ENCODE assay signal across 23 cellular contexts in genomic region chr10:37679465-37679864, GRCh38.
"Had no signal": no experiment of that assay in that cellular context is flagged by ENCODE, and none has a peak within 500 bp of the region (broad histone marks: within the 10 kb centered on the region; RNA-seq: fewer than 3 reads in every experiment).

No MANE protein-coding gene starts in this region.

- DNase-seq: dermis blood vessel endothelial cell; dorsolateral prefrontal cortex; effector CD4-positive, alpha-beta T cell; effector memory CD4-positive, alpha-beta T cell; foreskin keratinocyte; head of caudate nucleus; heart right ventricle; hippocampal formation; left cardiac atrium; left lung; left ventricle myocardium superior; lower lobe of right lung; mesenchymal stem cell; mucosa of descending colon had no signal

- H3K27me3 ChIP-seq: esophagus muscularis mucosa, foreskin keratinocyte, left lung had no signal

- H3K36me3 ChIP-seq: esophagus muscularis mucosa, gastroesophageal sphincter, heart right ventricle, left lung, lower lobe of right lung had no signal

- ATAC-seq: foreskin keratinocyte, left cardiac atrium, left lung, left ventricle myocardium superior, mucosa of descending colon had no signal

- H3K9me3 ChIP-seq: lower lobe of right lung had no signal

- H3K27ac ChIP-seq: coronary artery, dorsolateral prefrontal cortex, esophagus muscularis mucosa, foreskin keratinocyte, gastroesophageal sphincter, heart right ventricle, left lung, lower lobe of right lung had no signal

- H3K4me1 ChIP-seq: esophagus muscularis mucosa, foreskin keratinocyte, gastroesophageal sphincter, heart right ventricle, left lung, lower lobe of right lung had no signal

- H3K4me1 Mint-ChIP-seq: mesothelial cell of epicardium had no signal

- H3K4me3 Mint-ChIP-seq: mesothelial cell of epicardium had no signal

- FAIRE-seq: colon, endothelial cell of umbilical vein, frontal cortex, islet of Langerhans, keratinocyte had no signal

- H3K4me3 ChIP-seq: coronary artery, dorsolateral prefrontal cortex, esophagus muscularis mucosa, gastroesophageal sphincter, heart right ventricle, left lung, lower lobe of right lung, mucosa of descending colon had no signal

- H3K27ac Mint-ChIP-seq: mesothelial cell of epicardium had no signal
